In the genomic region with DNA sequence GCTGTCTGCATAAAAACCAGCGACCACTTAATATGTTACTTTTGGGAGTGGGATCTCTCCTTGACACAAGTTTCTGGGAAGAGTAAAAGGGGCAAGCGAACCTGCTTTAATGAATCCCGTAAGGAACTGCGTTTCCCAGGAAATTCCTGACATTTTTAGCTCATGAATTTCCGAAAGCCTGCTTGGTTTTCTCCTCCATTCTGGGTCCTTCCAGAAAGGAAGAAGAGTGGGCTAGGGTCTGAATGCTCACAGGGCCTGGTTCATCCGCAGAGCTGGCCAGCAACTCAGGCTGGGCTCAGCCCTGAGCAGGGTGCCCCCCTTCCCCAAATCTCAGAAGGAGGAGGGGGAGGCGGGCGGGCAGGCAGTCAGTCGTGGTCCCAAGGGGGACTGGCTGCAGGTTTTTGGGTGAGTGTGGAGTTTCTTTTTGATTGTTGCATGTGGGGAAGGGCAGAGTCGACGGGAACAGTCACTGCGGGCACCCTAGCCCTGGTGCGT, we compare ENCODE assay signal across 8 cellular contexts. TPM values are rescaled to one million over a fixed set of nuclear protein-coding genes. Genes with fewer than 3 reads are reported as not detected.
DNase-seq lines count a peak whose midpoint lies in the region; ATAC-seq and TF ChIP-seq lines count a peak whose summit lies in the region.

No MANE protein-coding gene starts in this region.

- BruUV-seq in A673 (replicated peaks; lab: Mats Ljungman, UMichigan) = no TSS peak

- intact Hi-C loops in A673 (cut with micrococcal nuclease; ENCODE audit: unreplicated experiment) = no loop called here

- H3K4me3 Mint-ChIP-seq in mesothelial cell of epicardium = peak overlapping the region; percentile 79

- H3K4me1 Mint-ChIP-seq in mesothelial cell of epicardium = peaks cover 50% of the 10 kb centered on the region

- in situ Hi-C loops in brain microvascular endothelial cell (cut with HindIII; ENCODE audit: low pct_ligation_motif_present, low sequenced_read_pairs) = no loop called here
- in situ Hi-C loops in G401 (cut with HindIII; ENCODE audit: low sequenced_read_pairs) = no loop called here

- DNase-seq in A673 (ENCODE audit: low spot score) (peak; percentile 39), brain microvascular endothelial cell (no peak), mesothelial cell of epicardium (ENCODE audit: low spot score in 2 of 2, unreplicated experiment in 2 of 2) (no peak), G401 (ENCODE audit: low spot score) (no peak), COLO668 (lab: John Stamatoyannopoulos, UW; ENCODE audit: unreplicated experiment) (no peak)

- H3K27me3 ChIP-seq in A673 (replicated peaks; ENCODE audit: insufficient read depth, low read depth, low read length, poor library complexity) (no peaks in the 10 kb centered on the region), brain microvascular endothelial cell (replicated peaks) (no peaks in the 10 kb centered on the region)

- CTCF ChIA-PET in A673 (lab: Charles Lee) = interaction anchor here (0.7 kb wide), 1 partner anchor 411 kb away, joined by 3 read pairs; no protein-coding TSS in a partner anchor
- CTCF ChIA-PET in HEK293 (lab: Yijun Ruan, JAX) = interaction anchor here (0.6 to 8.1 kb wide), 8 partner anchors 11 to 57 kb away, joined by 3 to 68 read pairs (median 5); no protein-coding TSS in a partner anchor

- peaks cover 58% of the 10 kb centered on the region for H3K27me3 Mint-ChIP-seq in mesothelial cell of epicardium (ENCODE audit: low read depth)

- H3K27ac ChIP-seq in A673 (ENCODE audit: low read depth, low read length, poor library complexity, severe bottlenecking) (no peak overlapping the region), HEK293 (ENCODE audit: extremely low read depth, low read depth, low read length) (no peak overlapping the region; the same call in 1 of the 2 replicates), brain microvascular endothelial cell (no peak overlapping the region)

- H3K9me3 Mint-ChIP-seq in mesothelial cell of epicardium = no peaks in the 10 kb centered on the region

- H3K9me3 ChIP-seq in A673 (ENCODE audit: low read depth, low read length, poor library complexity, severe bottlenecking) (no peaks in the 10 kb centered on the region), HEK293 (ENCODE audit: control insufficient read depth, insufficient read depth, low read depth, low read length) (no peaks in the 10 kb centered on the region)

- TF ChIP-seq CTCF in A673 (conservative IDR thresholded peaks at IDR 0.05; ENCODE audit: low read depth, low read length) (no peak), HEK293 (tag by site-specific recombination; IDR thresholded peaks at IDR 0.05) (no peak), brain microvascular endothelial cell (IDR thresholded peaks at IDR 0.05; ENCODE audit: low read depth, low read length, missing control alignments) (no peak), mesothelial cell of epicardium (IDR thresholded peaks at IDR 0.05; ENCODE audit: unreplicated experiment) (no peak)

- no peaks in the 10 kb centered on the region for H3K36me3 Mint-ChIP-seq in mesothelial cell of epicardium

- peak overlapping the region; percentile 73 for H3K4me3 ChIP-seq in A673 (ENCODE audit: low read depth, low read length, poor library complexity, severe bottlenecking)
- peak overlapping the region; percentile 72 for H3K4me3 ChIP-seq in HEK293 (ENCODE audit: low read depth, low read length)
- H3K4me3 ChIP-seq in brain microvascular endothelial cell (ENCODE audit: low read depth, low read length) = peak overlapping the region; percentile 76

- H3K27ac Mint-ChIP-seq in mesothelial cell of epicardium = peak overlapping the region; percentile 59

- H3K36me3 ChIP-seq in A673 (ENCODE audit: insufficient read depth, low read length, poor library complexity, severe bottlenecking) (no peaks in the 10 kb centered on the region), HEK293 (ENCODE audit: control insufficient read depth in 2 of 2, insufficient read depth in 1 of 2, low read length in 2 of 2) (peaks cover 0 to 5% of the 10 kb centered on the region in 2 experiments; a peak in 2 of 3 replicates), brain microvascular endothelial cell (replicated peaks) (no peaks in the 10 kb centered on the region)

- no peak for ATAC-seq in GM19397 (IDR thresholded peaks at IDR 0.05; ENCODE audit: unreplicated experiment)
- ATAC-seq in GM19023 (IDR thresholded peaks at IDR 0.05; ENCODE audit: unreplicated experiment) = no peak

- POLR2A ChIA-PET in A673 (lab: Charles Lee; ENCODE audit: low non-redundant PET) = no interaction called here
- POLR2A ChIA-PET in HEK293 (lab: Yijun Ruan, JAX) = interaction anchor here (0.7 to 1.3 kb wide), 4 partner anchors 9 to 1857 kb away, joined by 3 to 19 read pairs (median 3); a partner anchor contains a TSS

- H3K4me1 ChIP-seq in A673 (ENCODE audit: insufficient read depth, low read length, poor library complexity, severe bottlenecking) (peaks cover 39% of the 10 kb centered on the region), HEK293 (ENCODE audit: control insufficient read depth, insufficient read depth, low read length) (peaks cover 29% of the 10 kb centered on the region)

TF ChIP-seq in HEK293, 187 proteins besides CTCF, POLR2A, EP300 and RAD21:
- peak; percentile 56; the same call in 1 of the 2 replicates for TF ChIP-seq IKZF3 (tag by site-specific recombination; IDR thresholded peaks at IDR 0.05)
- no peak for TF ChIP-seq ZNF610 (tag by site-specific recombination; IDR thresholded peaks at IDR 0.05; ENCODE audit: borderline replicate concordance)
- TF ChIP-seq, protein P1, sequence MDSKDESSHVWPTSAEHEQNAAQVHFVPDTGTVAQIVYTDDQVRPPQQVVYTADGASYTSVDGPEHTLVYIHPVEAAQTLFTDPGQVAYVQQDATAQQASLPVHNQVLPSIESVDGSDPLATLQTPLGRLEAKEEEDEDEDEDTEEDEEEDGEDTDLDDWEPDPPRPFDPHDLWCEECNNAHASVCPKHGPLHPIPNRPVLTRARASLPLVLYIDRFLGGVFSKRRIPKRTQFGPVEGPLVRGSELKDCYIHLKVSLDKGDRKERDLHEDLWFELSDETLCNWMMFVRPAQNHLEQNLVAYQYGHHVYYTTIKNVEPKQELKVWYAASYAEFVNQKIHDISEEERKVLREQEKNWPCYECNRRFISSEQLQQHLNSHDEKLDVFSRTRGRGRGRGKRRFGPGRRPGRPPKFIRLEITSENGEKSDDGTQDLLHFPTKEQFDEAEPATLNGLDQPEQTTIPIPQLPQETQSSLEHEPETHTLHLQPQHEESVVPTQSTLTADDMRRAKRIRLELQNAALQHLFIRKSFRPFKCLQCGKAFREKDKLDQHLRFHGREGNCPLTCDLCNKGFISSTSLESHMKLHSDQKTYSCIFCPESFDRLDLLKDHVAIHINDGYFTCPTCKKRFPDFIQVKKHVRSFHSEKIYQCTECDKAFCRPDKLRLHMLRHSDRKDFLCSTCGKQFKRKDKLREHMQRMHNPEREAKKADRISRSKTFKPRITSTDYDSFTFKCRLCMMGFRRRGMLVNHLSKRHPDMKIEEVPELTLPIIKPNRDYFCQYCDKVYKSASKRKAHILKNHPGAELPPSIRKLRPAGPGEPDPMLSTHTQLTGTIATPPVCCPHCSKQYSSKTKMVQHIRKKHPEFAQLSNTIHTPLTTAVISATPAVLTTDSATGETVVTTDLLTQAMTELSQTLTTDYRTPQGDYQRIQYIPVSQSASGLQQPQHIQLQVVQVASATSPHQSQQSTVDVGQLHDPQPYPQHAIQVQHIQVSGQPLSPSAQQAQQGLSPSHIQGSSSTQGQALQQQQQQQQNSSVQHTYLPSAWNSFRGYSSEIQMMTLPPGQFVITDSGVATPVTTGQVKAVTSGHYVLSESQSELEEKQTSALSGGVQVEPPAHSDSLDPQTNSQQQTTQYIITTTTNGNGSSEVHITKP (tag by site-specific recombination; IDR thresholded peaks at IDR 0.05) = peak; percentile 99
- 0 out of 2 replicates have a peak, but pooled peaks have one; percentile 44 for TF ChIP-seq KLF8 (tag by site-specific recombination; IDR thresholded peaks at IDR 0.05)

RNA-seq across cellular contexts. Expression of a gene that starts 1.2 kb away (rescaled TPM):
- total RNA-seq in A673 (2021) (9.5 and 12.3 TPM in 2 replicates), mesothelial cell of epicardium (8.1 to 8.5 TPM (median 8.3 TPM) in 3 replicates)
- 8.0 and 9.7 TPM in 2 replicates for total RNA-seq in G401 (2014; rRNA removed; shearing (Covaris generic))

RNA-seq across cellular contexts. Expression of a gene that starts 13.0 kb away (rescaled TPM):
- total RNA-seq in A673 (2021) (2.5 and 2.7 TPM in 2 replicates), mesothelial cell of epicardium (2.6 to 3.2 TPM (median 2.8 TPM) in 3 replicates)
- total RNA-seq in G401 (2014; rRNA removed; shearing (Covaris generic)) = 0.24 and 0.68 TPM in 2 replicates
